ENCODE assay signal across 1 cellular context in genomic region chr7:5671053-5671452, GRCh38.
TF ChIP-seq lines count a peak whose summit lies in the region.

No MANE protein-coding gene starts in this region.

TF ChIP-seq in SK-N-SH treated with all-trans-retinoic acid at 6 μM for 48 hours, 23 proteins besides CTCF, POLR2A, EP300 and RAD21 (continued from another document):
- no peak for TF ChIP-seq PPARA (CRISPR knock-in tag; IDR thresholded peaks at IDR 0.05; ENCODE audit: borderline replicate concordance)
- TF ChIP-seq POU6F1 (CRISPR knock-in tag; IDR thresholded peaks at IDR 0.05; ENCODE audit: borderline replicate concordance, low read depth) = no peak
- no peak for TF ChIP-seq ZNF8 (CRISPR knock-in tag; IDR thresholded peaks at IDR 0.05)
- no peak for TF ChIP-seq ZC3H10 (CRISPR knock-in tag; IDR thresholded peaks at IDR 0.05)
- no peak for TF ChIP-seq PATZ1 (CRISPR knock-in tag; IDR thresholded peaks at IDR 0.05; ENCODE audit: borderline replicate concordance)
